ENCODE assay signal across 1 cellular context in the genomic region with DNA sequence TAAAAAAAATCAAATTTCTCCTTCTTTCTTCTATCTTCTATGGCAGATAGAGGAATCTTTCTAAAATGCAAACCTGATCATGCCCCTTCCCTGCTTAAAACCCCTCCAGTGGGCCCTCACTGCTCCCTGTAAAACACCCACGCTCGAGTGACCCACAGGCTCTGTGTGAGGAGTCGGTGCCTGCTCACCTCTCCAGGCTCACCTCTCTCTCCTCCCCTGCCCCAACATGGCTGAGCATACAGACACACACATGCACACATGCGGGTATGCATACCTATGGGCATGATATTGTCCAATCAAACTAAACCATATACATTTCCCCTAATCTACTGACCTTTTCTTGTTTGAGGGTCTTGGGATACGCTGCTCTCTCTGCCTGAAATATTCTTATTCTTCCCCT.
TF ChIP-seq lines count a peak whose summit lies in the region.

No MANE protein-coding gene starts in this region.

TF ChIP-seq in H1, 55 proteins besides CTCF, POLR2A, EP300 and RAD21 (continued from another document):
- TF ChIP-seq SIX5 (IDR thresholded peaks at IDR 0.05; ENCODE audit: low read depth, low read length) (no peak), USF2 (IDR thresholded peaks at IDR 0.05; ENCODE audit: low read length) (no peak), SIRT6 (IDR thresholded peaks at IDR 0.05; ENCODE audit: low read length) (no peak), SRF (IDR thresholded peaks at IDR 0.05; ENCODE audit: low read depth, low read length) (no peak), TBP (IDR thresholded peaks at IDR 0.05; ENCODE audit: low read depth, low read length) (no peak), PHF8 (conservative IDR thresholded peaks at IDR 0.05; ENCODE audit: low read depth, low read length) (no peak), ZNF274 (IDR thresholded peaks at IDR 0.05; ENCODE audit: borderline replicate concordance, extremely low read depth, low read length) (no peak), JUN (IDR thresholded peaks at IDR 0.05; ENCODE audit: low read depth, low read length) (no peak)
TF ChIP-seq in H1: peak in this region for 0.
